ENCODE assay signal across 8 cellular contexts in the genomic region with DNA sequence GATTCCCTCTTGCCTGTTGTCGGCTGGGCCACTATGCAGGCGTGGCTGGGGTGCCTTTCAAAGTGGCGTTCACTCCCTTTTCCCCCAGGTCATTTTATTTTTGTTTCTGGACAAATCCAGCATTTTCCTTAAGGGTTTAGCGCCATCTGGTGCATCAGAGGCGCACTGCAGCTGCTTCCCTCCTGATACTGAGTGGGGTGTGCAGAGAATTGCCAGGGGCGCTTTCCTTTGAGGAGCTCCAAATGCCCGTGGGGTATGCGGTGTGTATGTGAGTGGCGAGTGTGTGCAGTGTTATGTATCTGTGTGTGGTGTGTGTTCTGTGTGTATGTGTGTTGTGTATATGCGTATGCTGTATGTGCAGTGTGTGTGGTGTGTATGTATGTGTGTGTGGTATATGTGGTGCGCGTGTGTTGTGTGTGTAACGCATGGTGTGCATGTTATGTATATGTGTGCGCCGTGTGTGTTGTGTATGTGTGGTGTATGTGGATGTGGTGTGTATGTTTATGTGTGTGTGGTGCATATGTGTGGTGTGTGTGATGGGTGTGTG.
A peak's percentile ranks its signal among the peaks of the same experiment; 100 is the strongest.
DNase-seq lines count a peak whose midpoint lies in the region; ATAC-seq and TF ChIP-seq lines count a peak whose summit lies in the region.

No MANE protein-coding gene starts in this region.

- H3K27me3 ChIP-seq in KMS-11 (ENCODE audit: insufficient read depth, low read depth), result no peaks in the 10 kb centered on the region
- no peaks in the 10 kb centered on the region for H3K27me3 ChIP-seq in heart right ventricle

- TF ChIP-seq CTCF in KMS-11 (conservative IDR thresholded peaks at IDR 0.05; ENCODE audit: low read depth, low read length), result peak; percentile 98
- peak; percentile 86 to 98 (median 97) for TF ChIP-seq CTCF in heart right ventricle (IDR thresholded peaks at IDR 0.05)

- intact Hi-C loops in heart right ventricle (cut with DNase I), result loop anchor here (1.0 to 10.0 kb wide), 9 partner anchors 219 to 642 kb away; a partner anchor contains a TSS

- H3K4me1 Mint-ChIP-seq in activated naive CD8-positive, alpha-beta T cell treated with anti-CD3 and anti-CD28 coated beads, Interleukin-2, amount 50 U/mL, for 24 hours, result no peaks in the 10 kb centered on the region

- no peak overlapping the region for H3K4me3 Mint-ChIP-seq in activated naive CD8-positive, alpha-beta T cell treated with anti-CD3 and anti-CD28 coated beads, Interleukin-2, amount 50 U/mL, for 24 hours

- H3K9me3 Mint-ChIP-seq in activated naive CD8-positive, alpha-beta T cell treated with anti-CD3 and anti-CD28 coated beads, Interleukin-2, amount 50 U/mL, for 24 hours, result no peaks in the 10 kb centered on the region

- 36 to 38% methylated on average over 15 of the region's 15 CpGs for WGBS in heart right ventricle, 2 donors

- no peak overlapping the region for H3K27ac Mint-ChIP-seq in activated naive CD8-positive, alpha-beta T cell treated with anti-CD3 and anti-CD28 coated beads, Interleukin-2, amount 50 U/mL, for 24 hours

- ATAC-seq in GM18867 (IDR thresholded peaks at IDR 0.05; ENCODE audit: unreplicated experiment) (peak; percentile 30), SK-N-SH treated with all-trans-retinoic acid at 6 μM for 48 hours (peak; percentile 70), heart right ventricle (peak; percentile 18 to 60 (median 38)), GM19463 (IDR thresholded peaks at IDR 0.05; ENCODE audit: unreplicated experiment) (no peak)
- ATAC-seq in activated naive CD8-positive, alpha-beta T cell treated with anti-CD3 and anti-CD28 coated beads, Interleukin-2, amount 50 U/mL, for 24 hours, result peak; percentile 44

- no peak overlapping the region for H3K4me2 ChIP-seq in KMS-11

- H4K20me1 ChIP-seq in KMS-11 (ENCODE audit: insufficient read depth), result no peaks in the 10 kb centered on the region

- no peak overlapping the region for H3K4me3 ChIP-seq in KMS-11 (IDR thresholded peaks at IDR 0.05; ENCODE audit: insufficient read depth, low read depth, low read length)
- no peak overlapping the region for H3K4me3 ChIP-seq in heart right ventricle

- no peaks in the 10 kb centered on the region for H3K36me3 Mint-ChIP-seq in activated naive CD8-positive, alpha-beta T cell treated with anti-CD3 and anti-CD28 coated beads, Interleukin-2, amount 50 U/mL, for 24 hours (ENCODE audit: low read depth)

- H3K4me1 ChIP-seq in KMS-11 (ENCODE audit: low read depth, poor library complexity, severe bottlenecking) (peaks cover 4% of the 10 kb centered on the region), heart right ventricle (peaks cover 0 to 15% (median 5%) of the 10 kb centered on the region in 9 donors)

- no peaks in the 10 kb centered on the region for H3K27me3 Mint-ChIP-seq in activated naive CD8-positive, alpha-beta T cell treated with anti-CD3 and anti-CD28 coated beads, Interleukin-2, amount 50 U/mL, for 24 hours

- H3K27ac ChIP-seq in KMS-11 (no peak overlapping the region), heart right ventricle (no peak overlapping the region)

- H3K36me3 ChIP-seq in KMS-11 (ENCODE audit: insufficient read depth) (no peaks in the 10 kb centered on the region), heart right ventricle (no peaks in the 10 kb centered on the region)

- H3K79me2 ChIP-seq in KMS-11 (ENCODE audit: insufficient read depth, low read depth), result no peaks in the 10 kb centered on the region

- H3K9me3 ChIP-seq in heart right ventricle, result no peaks in the 10 kb centered on the region

- no peak overlapping the region for H2AFZ ChIP-seq in KMS-11 (ENCODE audit: low read depth)

- DNase-seq in AML-193 (lab: John Stamatoyannopoulos, UW), result peak; percentile 34 to 43
- DNase-seq in activated naive CD8-positive, alpha-beta T cell treated with anti-CD3 and anti-CD28 coated beads, Interleukin-2, amount 50 U/mL, for 24 hours, result peak; percentile 71
- peak; percentile 48 to 67 for DNase-seq in heart right ventricle
- peak; percentile 86 for DNase-seq in retina

- H3K9ac ChIP-seq in KMS-11, result no peak overlapping the region

TF ChIP-seq in SK-N-SH treated with all-trans-retinoic acid at 6 μM for 48 hours, 23 proteins besides CTCF, POLR2A, EP300 and RAD21:
- TF ChIP-seq, protein P1, sequence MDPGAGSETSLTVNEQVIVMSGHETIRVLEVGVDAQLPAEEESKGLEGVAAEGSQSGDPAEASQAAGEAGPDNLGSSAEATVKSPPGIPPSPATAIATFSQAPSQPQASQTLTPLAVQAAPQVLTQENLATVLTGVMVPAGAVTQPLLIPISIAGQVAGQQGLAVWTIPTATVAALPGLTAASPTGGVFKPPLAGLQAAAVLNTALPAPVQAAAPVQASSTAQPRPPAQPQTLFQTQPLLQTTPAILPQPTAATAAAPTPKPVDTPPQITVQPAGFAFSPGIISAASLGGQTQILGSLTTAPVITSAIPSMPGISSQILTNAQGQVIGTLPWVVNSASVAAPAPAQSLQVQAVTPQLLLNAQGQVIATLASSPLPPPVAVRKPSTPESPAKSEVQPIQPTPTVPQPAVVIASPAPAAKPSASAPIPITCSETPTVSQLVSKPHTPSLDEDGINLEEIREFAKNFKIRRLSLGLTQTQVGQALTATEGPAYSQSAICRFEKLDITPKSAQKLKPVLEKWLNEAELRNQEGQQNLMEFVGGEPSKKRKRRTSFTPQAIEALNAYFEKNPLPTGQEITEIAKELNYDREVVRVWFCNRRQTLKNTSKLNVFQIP (CRISPR knock-in tag; IDR thresholded peaks at IDR 0.05; ENCODE audit: borderline replicate concordance, low read depth), result no peak
- no peak for TF ChIP-seq ZFP3 (CRISPR knock-in tag; IDR thresholded peaks at IDR 0.05)
